Comparison of ENCODE assay signal across 17 cellular contexts in the genomic region with DNA sequence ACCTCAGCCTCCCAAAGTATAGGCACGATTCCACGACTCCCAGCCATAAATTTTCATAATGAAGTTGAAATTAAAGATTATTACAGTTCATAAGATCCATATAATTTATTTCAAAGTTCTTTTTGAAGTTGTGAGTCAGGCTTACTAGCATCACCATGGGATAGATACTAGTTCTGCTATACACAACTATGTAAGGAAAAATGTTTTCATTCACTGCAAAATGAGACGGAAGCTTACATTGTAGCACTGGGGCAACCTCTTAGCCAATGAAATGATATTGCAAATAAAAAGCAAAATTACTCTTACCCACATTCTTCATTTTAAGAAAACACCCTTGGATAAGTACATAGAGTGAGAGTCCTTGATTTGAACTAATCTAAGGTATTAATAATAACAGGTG. TPM values are rescaled to one million over a fixed set of nuclear protein-coding genes. Genes with fewer than 3 reads are reported as not detected.
A peak's percentile ranks its signal among the peaks of the same experiment; 100 is the strongest.
DNase-seq lines count a peak whose midpoint lies in the region; ATAC-seq, FAIRE-seq and TF ChIP-seq lines count a peak whose summit lies in the region.
"Had no signal": no experiment of that assay in that cellular context is flagged by ENCODE, and none has a peak within 500 bp of the region (broad histone marks: within the 10 kb centered on the region; RNA-seq: fewer than 3 reads in every experiment).

No MANE protein-coding gene starts in this region.

- H3K9me3 Mint-ChIP-seq in HFFc6: no peaks in the 10 kb centered on the region
- H3K9me3 Mint-ChIP-seq in CD14-positive monocyte: no peaks in the 10 kb centered on the region
- H3K9me3 Mint-ChIP-seq: CD8-positive, alpha-beta memory T cell; GM23338 had no signal

- no peaks in the 10 kb centered on the region for H3K27me3 ChIP-seq in osteoblast (ENCODE audit: insufficient read depth, low read length)

- no peaks in the 10 kb centered on the region for H3K36me3 ChIP-seq in osteoblast (ENCODE audit: insufficient read depth, low read length)

- H3K4me2 ChIP-seq in A549 (no peak overlapping the region), osteoblast (ENCODE audit: insufficient read depth, low read length) (no peak overlapping the region)
- H3K4me2 ChIP-seq: GM23338 had no signal

- FAIRE-seq in A549 (lab: Jason Lieb, UNC): no peak
- FAIRE-seq: GM12878, RCC 7860 had no signal

- no peak overlapping the region for H3K4me3 ChIP-seq in A549
- H3K4me3 ChIP-seq in choroid plexus epithelial cell (ENCODE audit: low read depth, low read length): no peak overlapping the region
- H3K4me3 ChIP-seq in osteoblast (ENCODE audit: insufficient read depth, low read length): no peak overlapping the region
- H3K4me3 ChIP-seq: GM12878, GM23338 had no signal

- H3K79me2 ChIP-seq in osteoblast (ENCODE audit: insufficient read depth, low read length): no peaks in the 10 kb centered on the region

- H3K27ac ChIP-seq in A549 (peak overlapping the region; percentile 91 to 95; a peak in 5 of 6 replicates), osteoblast (ENCODE audit: low read depth, low read length) (peak overlapping the region; percentile 67)

- 79% methylated on average over 3 of the region's 3 CpGs for WGBS in A549 (ENCODE audit: missing lambda C conversion rate)

- no peaks in the 10 kb centered on the region for H3K9me3 ChIP-seq in A549
- no peaks in the 10 kb centered on the region for H3K9me3 ChIP-seq in osteoblast (ENCODE audit: low read depth, low read length)

- DNase-seq in A549 (ENCODE audit: low read depth in 1 of 2, low spot score in 1 of 2) (no peak), HFFc6 (no peak), choroid plexus epithelial cell (ENCODE audit: low read depth) (peak; percentile 43), osteoblast (ENCODE audit: insufficient read length, low spot score, missing footprints) (no peak), CD14-positive monocyte (ENCODE audit: low spot score) (no peak), NCI-H2029 treated with DMSO at 0.1 percent for 48 hours (lab: John Stamatoyannopoulos, UW) (no peak)
- DNase-seq: CD8-positive, alpha-beta memory T cell; DMS53; NCI-H187; NCI-H226; NCI-H524 treated with DMSO at 0.1 percent for 48 hours; SHP77 had no signal

- no peak for TF ChIP-seq EP300 in A549 (IDR thresholded peaks at IDR 0.05)

- CTCF ChIA-PET in A549 (lab: Yijun Ruan, JAX): interaction anchor here (0.6 to 1.6 kb wide), 3 partner anchors 29 to 141 kb away, joined by 3 to 7 read pairs (median 5); no protein-coding TSS in a partner anchor

- H3K36me3 Mint-ChIP-seq in HFFc6 (ENCODE audit: low read depth) (no peaks in the 10 kb centered on the region), CD14-positive monocyte (no peaks in the 10 kb centered on the region)

- H3K4me3 Mint-ChIP-seq in HFFc6: no peak overlapping the region
- H3K4me3 Mint-ChIP-seq in CD14-positive monocyte: no peak overlapping the region
- H3K4me3 Mint-ChIP-seq: GM23338 had no signal

- TF ChIP-seq POLR2A in A549 (IDR thresholded peaks at IDR 0.05; ENCODE audit: low read length): no peak

- H3K4me1 ChIP-seq in A549: peaks cover 54% of the 10 kb centered on the region
- H3K4me1 ChIP-seq in osteoblast (ENCODE audit: insufficient read depth, low read length): peaks cover 43% of the 10 kb centered on the region

- H3K27ac Mint-ChIP-seq in HFFc6 (peak overlapping the region; percentile 76), CD14-positive monocyte (no peak overlapping the region)
- H3K27ac Mint-ChIP-seq: CD8-positive, alpha-beta memory T cell had no signal

- no peak for TF ChIP-seq RAD21 in A549 (conservative IDR thresholded peaks at IDR 0.05 in 1 of 2, IDR thresholded peaks at IDR 0.05 in 1 of 2)

- TF ChIP-seq CTCF in A549 (IDR thresholded peaks at IDR 0.05) (no peak), HFFc6 (IDR thresholded peaks at IDR 0.05) (no peak), choroid plexus epithelial cell (conservative IDR thresholded peaks at IDR 0.05; ENCODE audit: low read depth, low read length) (no peak), osteoblast (IDR thresholded peaks at IDR 0.05; ENCODE audit: extremely low read depth, low read depth, low read length) (no peak), CD14-positive monocyte (IDR thresholded peaks at IDR 0.05) (no peak)

- POLR2A ChIA-PET in A549 (lab: Yijun Ruan, JAX): no interaction called here

- no peak overlapping the region for H2AFZ ChIP-seq in osteoblast (ENCODE audit: low read length)
- H2AFZ ChIP-seq: GM23338 had no signal

- H3K27me3 Mint-ChIP-seq in HFFc6 (ENCODE audit: insufficient read depth) (peaks cover 5% of the 10 kb centered on the region; the same call in 1 of the 2 replicates), CD14-positive monocyte (ENCODE audit: low read depth in 3 of 3) (peaks cover 0 to 2% (median 0%) of the 10 kb centered on the region in 3 donors)

- intact Hi-C loops in CD14-positive monocyte (cut with micrococcal nuclease): no loop called here

- ATAC-seq in A549 (no peak), HG03045 (IDR thresholded peaks at IDR 0.05; ENCODE audit: unreplicated experiment) (no peak)
- ATAC-seq: GM12878, GM23338 had no signal

- no peaks in the 10 kb centered on the region for H4K20me1 ChIP-seq in osteoblast (ENCODE audit: insufficient read depth, low read length)

- H3K4me1 Mint-ChIP-seq in HFFc6 (ENCODE audit: low read depth) (peaks cover 55% of the 10 kb centered on the region), CD14-positive monocyte (peaks cover 20% of the 10 kb centered on the region)

TF ChIP-seq in A549, 52 proteins besides CTCF, POLR2A, EP300 and RAD21 (continues in another document):
- TF ChIP-seq, protein P1, sequence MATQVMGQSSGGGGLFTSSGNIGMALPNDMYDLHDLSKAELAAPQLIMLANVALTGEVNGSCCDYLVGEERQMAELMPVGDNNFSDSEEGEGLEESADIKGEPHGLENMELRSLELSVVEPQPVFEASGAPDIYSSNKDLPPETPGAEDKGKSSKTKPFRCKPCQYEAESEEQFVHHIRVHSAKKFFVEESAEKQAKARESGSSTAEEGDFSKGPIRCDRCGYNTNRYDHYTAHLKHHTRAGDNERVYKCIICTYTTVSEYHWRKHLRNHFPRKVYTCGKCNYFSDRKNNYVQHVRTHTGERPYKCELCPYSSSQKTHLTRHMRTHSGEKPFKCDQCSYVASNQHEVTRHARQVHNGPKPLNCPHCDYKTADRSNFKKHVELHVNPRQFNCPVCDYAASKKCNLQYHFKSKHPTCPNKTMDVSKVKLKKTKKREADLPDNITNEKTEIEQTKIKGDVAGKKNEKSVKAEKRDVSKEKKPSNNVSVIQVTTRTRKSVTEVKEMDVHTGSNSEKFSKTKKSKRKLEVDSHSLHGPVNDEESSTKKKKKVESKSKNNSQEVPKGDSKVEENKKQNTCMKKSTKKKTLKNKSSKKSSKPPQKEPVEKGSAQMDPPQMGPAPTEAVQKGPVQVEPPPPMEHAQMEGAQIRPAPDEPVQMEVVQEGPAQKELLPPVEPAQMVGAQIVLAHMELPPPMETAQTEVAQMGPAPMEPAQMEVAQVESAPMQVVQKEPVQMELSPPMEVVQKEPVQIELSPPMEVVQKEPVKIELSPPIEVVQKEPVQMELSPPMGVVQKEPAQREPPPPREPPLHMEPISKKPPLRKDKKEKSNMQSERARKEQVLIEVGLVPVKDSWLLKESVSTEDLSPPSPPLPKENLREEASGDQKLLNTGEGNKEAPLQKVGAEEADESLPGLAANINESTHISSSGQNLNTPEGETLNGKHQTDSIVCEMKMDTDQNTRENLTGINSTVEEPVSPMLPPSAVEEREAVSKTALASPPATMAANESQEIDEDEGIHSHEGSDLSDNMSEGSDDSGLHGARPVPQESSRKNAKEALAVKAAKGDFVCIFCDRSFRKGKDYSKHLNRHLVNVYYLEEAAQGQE (IDR thresholded peaks at IDR 0.05): no peak
- TF ChIP-seq, protein P2, sequence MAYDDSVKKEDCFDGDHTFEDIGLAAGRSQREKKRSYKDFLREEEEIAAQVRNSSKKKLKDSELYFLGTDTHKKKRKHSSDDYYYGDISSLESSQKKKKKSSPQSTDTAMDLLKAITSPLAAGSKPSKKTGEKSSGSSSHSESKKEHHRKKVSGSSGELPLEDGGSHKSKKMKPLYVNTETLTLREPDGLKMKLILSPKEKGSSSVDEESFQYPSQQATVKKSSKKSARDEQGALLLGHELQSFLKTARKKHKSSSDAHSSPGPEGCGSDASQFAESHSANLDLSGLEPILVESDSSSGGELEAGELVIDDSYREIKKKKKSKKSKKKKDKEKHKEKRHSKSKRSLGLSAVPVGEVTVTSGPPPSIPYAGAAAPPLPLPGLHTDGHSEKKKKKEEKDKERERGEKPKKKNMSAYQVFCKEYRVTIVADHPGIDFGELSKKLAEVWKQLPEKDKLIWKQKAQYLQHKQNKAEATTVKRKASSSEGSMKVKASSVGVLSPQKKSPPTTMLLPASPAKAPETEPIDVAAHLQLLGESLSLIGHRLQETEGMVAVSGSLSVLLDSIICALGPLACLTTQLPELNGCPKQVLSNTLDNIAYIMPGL (CRISPR knock-in tag; IDR thresholded peaks at IDR 0.05; ENCODE audit: borderline replicate concordance): no peak
- TF ChIP-seq, protein P3, sequence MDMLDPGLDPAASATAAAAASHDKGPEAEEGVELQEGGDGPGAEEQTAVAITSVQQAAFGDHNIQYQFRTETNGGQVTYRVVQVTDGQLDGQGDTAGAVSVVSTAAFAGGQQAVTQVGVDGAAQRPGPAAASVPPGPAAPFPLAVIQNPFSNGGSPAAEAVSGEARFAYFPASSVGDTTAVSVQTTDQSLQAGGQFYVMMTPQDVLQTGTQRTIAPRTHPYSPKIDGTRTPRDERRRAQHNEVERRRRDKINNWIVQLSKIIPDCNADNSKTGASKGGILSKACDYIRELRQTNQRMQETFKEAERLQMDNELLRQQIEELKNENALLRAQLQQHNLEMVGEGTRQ (IDR thresholded peaks at IDR 0.05): no peak
- TF ChIP-seq, protein P4, sequence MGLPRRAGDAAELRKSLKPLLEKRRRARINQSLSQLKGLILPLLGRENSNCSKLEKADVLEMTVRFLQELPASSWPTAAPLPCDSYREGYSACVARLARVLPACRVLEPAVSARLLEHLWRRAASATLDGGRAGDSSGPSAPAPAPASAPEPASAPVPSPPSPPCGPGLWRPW (IDR thresholded peaks at IDR 0.05): no peak
- TF ChIP-seq POLR2AphosphoS2 (conservative IDR thresholded peaks at IDR 0.05; ENCODE audit: low read length) (no peak), BHLHE40 (IDR thresholded peaks at IDR 0.05; ENCODE audit: low read depth, low read length) (no peak), MAZ (IDR thresholded peaks at IDR 0.05; ENCODE audit: borderline replicate concordance, low read depth, low read length) (no peak), RFX5 (IDR thresholded peaks at IDR 0.05) (no peak)

RNA-seq across cellular contexts. Expression of a gene that starts 18.8 kb away (rescaled TPM):
- polyA plus RNA-seq in A549 (2011; rRNA removed) (0.57 and 0.73 TPM in 2 replicates), A549 (2017; fragmentation: RNase III; extraction: RNeasy Plus Mini Kit Qiagen cat#74134 plus additional on column Dnase treatment) (0.42 to 0.69 TPM (median 0.43 TPM) in 3 replicates), CD14-positive monocyte (not detected)
- polyA plus RNA-seq in A549 (2012; cell fraction: cytosol; rRNA removed): 0.52 and 0.60 TPM in 2 replicates
- 0.31 and 0.34 TPM in 2 replicates for polyA plus RNA-seq in A549 (2012; cell fraction: nucleus; rRNA removed)
- 1.2 TPM in 1 of 2 replicates, not detected in the other for polyA minus RNA-seq in A549 (2011; rRNA and poly(A)+ RNA removed)
- 1 to 10 TPM in 2 of 6 experiments, under 1 TPM in 4; 0.46 to 1.5 (median 0.89) TPM for total RNA-seq in HFFc6 (2021; fragmentation: NEBNext Ultra II Directional; extraction: Animal tissue kit (Norgen Biotek cat#: 25700))
- total RNA-seq in osteoblast: under 0.01 TPM in 1 of 2 replicates, not detected in the other
- total RNA-seq: A172; CD8-positive, alpha-beta memory T cell; GM23338 had no signal
